14 cellular contexts compared by ENCODE assay signal in the genomic region with DNA sequence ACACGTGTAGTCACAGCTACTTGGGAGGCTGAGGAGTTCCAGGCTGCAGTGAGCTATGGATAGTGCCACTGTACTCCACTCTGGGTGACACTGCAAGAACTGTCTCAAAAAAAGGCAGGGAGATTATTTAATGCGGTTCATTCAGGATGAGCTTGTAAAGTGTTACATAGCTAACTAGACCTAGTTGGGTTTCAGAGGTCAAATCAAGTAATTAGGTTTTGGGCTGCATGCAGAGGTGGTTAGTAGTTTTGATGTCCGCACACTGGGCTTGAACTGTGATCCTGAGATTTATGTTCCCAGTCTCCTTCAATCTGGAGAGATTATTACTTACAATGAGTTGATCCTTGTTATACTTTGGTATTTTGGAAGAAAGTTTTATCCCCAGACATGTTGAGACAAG. TPM values are rescaled to one million over a fixed set of nuclear protein-coding genes. Genes with fewer than 3 reads are reported as not detected.
DNase-seq lines count a peak whose midpoint lies in the region; ATAC-seq, FAIRE-seq and TF ChIP-seq lines count a peak whose summit lies in the region.
"Had no signal": no experiment of that assay in that cellular context is flagged by ENCODE, and none has a peak within 500 bp of the region (broad histone marks: within the 10 kb centered on the region; RNA-seq: fewer than 3 reads in every experiment).

No MANE protein-coding gene starts in this region.

- H3K27ac Mint-ChIP-seq in activated naive CD4-positive, alpha-beta T cell treated with anti-CD3 and anti-CD28 coated beads for 36 hours = peak overlapping the region; percentile 20

- H2AFZ ChIP-seq in OCI-LY1 (ENCODE audit: low read length) = no peak overlapping the region

- no peaks in the 10 kb centered on the region for H3K9me3 ChIP-seq in OCI-LY1 (ENCODE audit: low read length)
- H3K9me3 ChIP-seq: ascending aorta had no signal

- H3K27me3 ChIP-seq in OCI-LY1 (ENCODE audit: insufficient read depth, low read length) = no peaks in the 10 kb centered on the region
- H3K27me3 ChIP-seq in bronchial epithelial cell (ENCODE audit: control insufficient read depth, insufficient read depth, low read length) = no peaks in the 10 kb centered on the region
- no peaks in the 10 kb centered on the region for H3K27me3 ChIP-seq in rectal smooth muscle tissue (ENCODE audit: control insufficient read depth, insufficient read depth, low read length)
- H3K27me3 ChIP-seq: ascending aorta had no signal

- DNase-seq in activated naive CD4-positive, alpha-beta T cell treated with anti-CD3 and anti-CD28 coated beads for 36 hours = no peak
- DNase-seq in activated naive CD4-positive, alpha-beta T cell treated with anti-CD3 and anti-CD28 coated beads, Interleukin-2, amount 50 U/mL, for 16 hours = no peak
- DNase-seq in bronchial epithelial cell (ENCODE audit: low read depth) (peak; percentile 18), SIG-M5 treated with dmso at 0.1 percent for 504 hours (lab: John Stamatoyannopoulos, UW; ENCODE audit: unreplicated experiment) (no peak)
- DNase-seq: Calu3, NCI-H1105, nucleus accumbens had no signal

- no peaks in the 10 kb centered on the region for H3K27me3 Mint-ChIP-seq in activated naive CD4-positive, alpha-beta T cell treated with anti-CD3 and anti-CD28 coated beads for 36 hours (ENCODE audit: low read depth)

- H3K9ac ChIP-seq in OCI-LY1 (ENCODE audit: low read length) (no peak overlapping the region), rectal smooth muscle tissue (ENCODE audit: low read length) (no peak overlapping the region)

- no peak overlapping the region for H3K4me3 ChIP-seq in OCI-LY1 (ENCODE audit: low read depth, low read length, poor library complexity, severe bottlenecking)
- H3K4me3 ChIP-seq in bronchial epithelial cell (ENCODE audit: low read depth, low read length) = no peak overlapping the region
- no peak overlapping the region for H3K4me3 ChIP-seq in rectal smooth muscle tissue (ENCODE audit: low read length)
- H3K4me3 ChIP-seq: ascending aorta had no signal

- H3K27ac ChIP-seq in OCI-LY1 (ENCODE audit: low read depth, low read length, poor library complexity, severe bottlenecking) (peak overlapping the region; percentile 80), rectal smooth muscle tissue (ENCODE audit: low read depth, low read length) (peak overlapping the region; percentile 14)
- H3K27ac ChIP-seq: ascending aorta had no signal

- no peak for FAIRE-seq in bronchial epithelial cell (lab: Jason Lieb, UNC)
- FAIRE-seq: GM18507 had no signal

- no peaks in the 10 kb centered on the region for H4K20me1 ChIP-seq in OCI-LY1 (ENCODE audit: insufficient read depth, low read length)

- H3K36me3 ChIP-seq in OCI-LY1 (ENCODE audit: insufficient read depth, low read length) = peaks cover 81% of the 10 kb centered on the region
- peaks cover 6% of the 10 kb centered on the region for H3K36me3 ChIP-seq in bronchial epithelial cell (ENCODE audit: control insufficient read depth, insufficient read depth, low read length)
- peaks cover 15% of the 10 kb centered on the region for H3K36me3 ChIP-seq in rectal smooth muscle tissue (ENCODE audit: control insufficient read depth, insufficient read depth, low read length)

- H3K79me2 ChIP-seq in OCI-LY1 (ENCODE audit: insufficient read depth, low read length) = peaks cover 53% of the 10 kb centered on the region

- intact Hi-C loops in activated naive CD4-positive, alpha-beta T cell treated with anti-CD3 and anti-CD28 coated beads for 36 hours (cut with micrococcal nuclease) = loop anchor here (5.0 kb wide), 1 partner anchor 229 kb away; no protein-coding TSS in a partner anchor

- H3K4me3 Mint-ChIP-seq in activated naive CD4-positive, alpha-beta T cell treated with anti-CD3 and anti-CD28 coated beads for 36 hours = no peak overlapping the region

- H3F3A ChIP-seq in OCI-LY1 (ENCODE audit: insufficient read depth, low read length) = peaks cover 25% of the 10 kb centered on the region

- CTCF ChIA-PET in activated naive CD4-positive, alpha-beta T cell treated with anti-CD3 and anti-CD28 coated beads for 36 hours (lab: Charles Lee) = interaction anchor here (0.6 to 1.2 kb wide), 5 partner anchors 38 to 259 kb away, joined by 3 read pairs; no protein-coding TSS in a partner anchor

- peaks cover 50% of the 10 kb centered on the region for H3K4me1 Mint-ChIP-seq in activated naive CD4-positive, alpha-beta T cell treated with anti-CD3 and anti-CD28 coated beads for 36 hours (ENCODE audit: low read depth)

- no peaks in the 10 kb centered on the region for H3K9me2 ChIP-seq in OCI-LY1 (ENCODE audit: low read depth, low read length)

- TF ChIP-seq CTCF in OCI-LY1 (IDR thresholded peaks at IDR 0.05; ENCODE audit: low read length) = no peak
- TF ChIP-seq CTCF in bronchial epithelial cell (IDR thresholded peaks at IDR 0.05; ENCODE audit: insufficient read depth, low read length, severe bottlenecking) = no peak

- H3K9me3 Mint-ChIP-seq in activated naive CD4-positive, alpha-beta T cell treated with anti-CD3 and anti-CD28 coated beads for 36 hours = no peaks in the 10 kb centered on the region

- ATAC-seq in GM19324 (IDR thresholded peaks at IDR 0.05; ENCODE audit: low FRiP score, unreplicated experiment) (no peak), HG02885 (IDR thresholded peaks at IDR 0.05; ENCODE audit: poor library complexity, unreplicated experiment) (no peak)
- ATAC-seq: SK-N-SH treated with all-trans-retinoic acid at 6 μM for 48 hours had no signal

- H3K36me3 Mint-ChIP-seq in activated naive CD4-positive, alpha-beta T cell treated with anti-CD3 and anti-CD28 coated beads for 36 hours (ENCODE audit: low read depth) = peaks cover 62% of the 10 kb centered on the region

- H3K4me1 ChIP-seq in OCI-LY1 (ENCODE audit: insufficient read depth, low read length, severe bottlenecking) (peaks cover 41% of the 10 kb centered on the region), rectal smooth muscle tissue (ENCODE audit: control insufficient read depth, insufficient read depth, low read length) (peaks cover 28% of the 10 kb centered on the region)

- H3K4me2 ChIP-seq in OCI-LY1 (ENCODE audit: low read length) = no peak overlapping the region; the same call in 1 of the 2 replicates

RNA-seq across cellular contexts. Expression of a gene that starts 2.1 kb away (rescaled TPM):
- total RNA-seq in activated naive CD4-positive, alpha-beta T cell treated with anti-CD3 and anti-CD28 coated beads for 36 hours = 10 to 100 TPM; 85.9 to 98.1 TPM
- 173 and 246 TPM in 2 replicates for total RNA-seq in bronchial epithelial cell

RNA-seq across cellular contexts. Expression of a gene that starts 20.0 kb away (rescaled TPM):
- total RNA-seq in activated naive CD4-positive, alpha-beta T cell treated with anti-CD3 and anti-CD28 coated beads for 36 hours = 100 to 1,000 TPM; 160 to 173 TPM
- 7.4 and 10.9 TPM in 2 replicates for total RNA-seq in bronchial epithelial cell

RNA-seq across cellular contexts. Expression of a gene that starts 41.3 kb away (rescaled TPM):
- total RNA-seq in activated naive CD4-positive, alpha-beta T cell treated with anti-CD3 and anti-CD28 coated beads for 36 hours = 10 to 100 TPM; 10.9 to 11.7 TPM
- total RNA-seq in bronchial epithelial cell = 13.4 and 15.7 TPM in 2 replicates

RNA-seq across cellular contexts. Expression of a gene that starts 43.4 kb away (rescaled TPM):
- total RNA-seq in activated naive CD4-positive, alpha-beta T cell treated with anti-CD3 and anti-CD28 coated beads for 36 hours = 10 to 100 TPM; 22.6 to 22.8 TPM
- 29.3 and 30.3 TPM in 2 replicates for total RNA-seq in bronchial epithelial cell

RNA-seq across cellular contexts. Expression of a gene that starts 43.5 kb away (rescaled TPM):
- total RNA-seq in activated naive CD4-positive, alpha-beta T cell treated with anti-CD3 and anti-CD28 coated beads for 36 hours = under 1 TPM; 0.07 to 0.12 TPM
- total RNA-seq in bronchial epithelial cell = under 0.01 TPM in 2 replicates

Comparison
In these comparisons a context has a peak if more than half of its experiments do, and no peak if none do; other contexts are left out.
1. RNA of a gene that starts 20.0 kb away (total RNA-seq): 160 to 173 TPM in activated naive CD4-positive, alpha-beta T cell treated with anti-CD3 and anti-CD28 coated beads for 36 hours; 7.4 to 10.9 TPM in bronchial epithelial cell; every median in the first group is over 10 times any median in the second.